Comparison of ENCODE assay signal across 8 cellular contexts in the genomic region with DNA sequence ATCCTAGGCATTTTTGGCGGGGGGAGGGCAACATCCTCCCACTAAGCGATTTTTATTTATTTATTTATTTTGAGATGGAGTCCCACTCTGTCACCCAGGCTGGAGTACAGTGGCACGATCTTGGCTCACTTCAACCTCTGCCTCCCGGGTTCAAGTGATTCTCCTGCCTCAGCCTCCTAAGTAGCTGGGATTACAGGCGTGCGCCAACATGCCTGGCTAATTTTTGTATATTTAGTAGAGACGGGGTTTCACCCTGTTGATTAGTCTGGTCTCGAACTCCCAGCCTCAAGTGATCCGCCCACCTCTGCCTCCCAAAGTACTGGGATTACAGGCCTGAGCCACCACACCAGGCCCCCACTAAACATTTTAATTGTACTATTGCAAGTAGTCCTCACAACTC. TPM values are rescaled to one million over a fixed set of nuclear protein-coding genes. Genes with fewer than 3 reads are reported as not detected.
DNase-seq lines count a peak whose midpoint lies in the region; ATAC-seq and TF ChIP-seq lines count a peak whose summit lies in the region.
"Not testable (repeated sequence)": the region's sequence is repeated elsewhere in the genome, so short reads cannot be mapped to it uniquely, and the experiment has no call there.

No MANE protein-coding gene starts in this region.

- H3K27me3 Mint-ChIP-seq in CD8-positive, alpha-beta memory T cell; activated CD8-positive, alpha-beta T cell treated with anti-CD3 and anti-CD28 coated beads for 36 hours: not testable (repeated sequence)

- BruUV-seq in OCI-LY7 (replicated peaks; lab: Mats Ljungman, UMichigan) = not testable (repeated sequence)

- H3K9me3 Mint-ChIP-seq in CD8-positive, alpha-beta memory T cell; activated CD8-positive, alpha-beta T cell treated with anti-CD3 and anti-CD28 coated beads for 36 hours: not testable (repeated sequence)

- H3K9me3 ChIP-seq in CD8-positive, alpha-beta memory T cell (ENCODE audit: low read length); OCI-LY7 (ENCODE audit: low read length); adrenal gland (replicated peaks in 1 of 3); mesodermal cell (ENCODE audit: control insufficient read depth, low read length); smooth muscle cell (replicated peaks; ENCODE audit: low read depth); upper lobe of left lung: not testable (repeated sequence)

- peaks cover 97% of the 10 kb centered on the region for H3K4me1 ChIP-seq in CD8-positive, alpha-beta memory T cell (ENCODE audit: insufficient read depth, low read length)
- peaks cover 91% of the 10 kb centered on the region for H3K4me1 ChIP-seq in OCI-LY7 (ENCODE audit: insufficient read depth, low read length, poor library complexity, severe bottlenecking)
- H3K4me1 ChIP-seq in adrenal gland (replicated peaks in 1 of 2) = peaks cover 88 to 100% of the 10 kb centered on the region in 2 donors
- H3K4me1 ChIP-seq in mesodermal cell (ENCODE audit: control insufficient read depth, insufficient read depth, low read length, poor library complexity, severe bottlenecking) = peaks cover 90% of the 10 kb centered on the region
- H3K4me1 ChIP-seq in smooth muscle cell (ENCODE audit: low read depth) = peaks cover 58% of the 10 kb centered on the region
- H3K4me1 ChIP-seq in upper lobe of left lung = peaks cover 96 to 100% (median 98%) of the 10 kb centered on the region in 4 donors

- H3K27me3 ChIP-seq in CD8-positive, alpha-beta memory T cell (ENCODE audit: insufficient read depth, low read length, poor library complexity, severe bottlenecking); adrenal gland; smooth muscle cell (ENCODE audit: low read depth); upper lobe of left lung: not testable (repeated sequence)

- not testable (repeated sequence) for TF ChIP-seq CTCF in OCI-LY7 (conservative IDR thresholded peaks at IDR 0.05; ENCODE audit: low read length); adrenal gland (IDR thresholded peaks at IDR 0.05); smooth muscle cell (IDR thresholded peaks at IDR 0.05; ENCODE audit: borderline replicate concordance, insufficient read depth, poor library complexity, severe bottlenecking); upper lobe of left lung (IDR thresholded peaks at IDR 0.05)
- peak; percentile 30 for TF ChIP-seq CTCF in activated CD8-positive, alpha-beta T cell treated with anti-CD3 and anti-CD28 coated beads for 36 hours (IDR thresholded peaks at IDR 0.05)

- H3K36me3 Mint-ChIP-seq in CD8-positive, alpha-beta memory T cell = peaks cover 0 to 15% (median 1%) of the 10 kb centered on the region in 3 donors
- peaks cover 85% of the 10 kb centered on the region for H3K36me3 Mint-ChIP-seq in activated CD8-positive, alpha-beta T cell treated with anti-CD3 and anti-CD28 coated beads for 36 hours (ENCODE audit: low read depth)

- not testable (repeated sequence) for ATAC-seq in activated CD8-positive, alpha-beta T cell treated with anti-CD3 and anti-CD28 coated beads for 36 hours; upper lobe of left lung (ENCODE audit: low FRiP score in 2 of 2)

- peaks cover 79% of the 10 kb centered on the region for H3K79me2 ChIP-seq in OCI-LY7 (ENCODE audit: insufficient read depth, low read depth, low read length)
- H3K79me2 ChIP-seq in smooth muscle cell (ENCODE audit: low read depth) = peaks cover 81% of the 10 kb centered on the region

- intact Hi-C loops in OCI-LY7 (cut with micrococcal nuclease; ENCODE audit: unreplicated experiment); activated CD8-positive, alpha-beta T cell treated with anti-CD3 and anti-CD28 coated beads for 36 hours (cut with micrococcal nuclease); adrenal gland (cut with DNase I): not testable (repeated sequence)

- H4K20me1 ChIP-seq in OCI-LY7 (ENCODE audit: insufficient read depth, low read length) (peaks cover 23% of the 10 kb centered on the region), smooth muscle cell (ENCODE audit: low read depth) (peaks cover 73% of the 10 kb centered on the region)

- 83 to 91% (median 88%) methylated on average over 7 to 9 of the region's 9 CpGs for WGBS in adrenal gland, 4 donors
- 100% methylated on average over 4 of the region's 9 CpGs for WGBS in mesodermal cell (ENCODE audit: insufficient coverage in 2 of 2), 2 experiments
- WGBS in smooth muscle cell (ENCODE audit: low lambda C conversion rate) = 80% methylated on average over 9 of the region's 9 CpGs
- 68 to 80% methylated on average over 9 of the region's 9 CpGs for WGBS in upper lobe of left lung, 2 donors

- TF ChIP-seq EP300 in upper lobe of left lung (IDR thresholded peaks at IDR 0.05) = not testable (repeated sequence)

- not testable (repeated sequence) for H2AFZ ChIP-seq in OCI-LY7 (ENCODE audit: low read length); smooth muscle cell (ENCODE audit: low read depth)

- CTCF ChIA-PET in CD8-positive, alpha-beta memory T cell (lab: Charles Lee) = interaction anchor here (1.0 to 24.2 kb wide), 8 partner anchors 9 to 67 kb away, joined by 3 to 452 read pairs (median 6); a partner anchor contains a TSS
- CTCF ChIA-PET in OCI-LY7 (lab: Charles Lee; ENCODE audit: unreplicated experiment) = interaction anchor here (0.9 to 8.0 kb wide), 2 partner anchors 12 to 25 kb away, joined by 3 to 133 read pairs; no protein-coding TSS in a partner anchor
- CTCF ChIA-PET in activated CD8-positive, alpha-beta T cell treated with anti-CD3 and anti-CD28 coated beads for 36 hours (lab: Charles Lee) = interaction anchor here (1.2 to 19.8 kb wide), 7 partner anchors 8 to 74 kb away, joined by 3 to 624 read pairs (median 33); a partner anchor contains a TSS

- H3K9me2 ChIP-seq in OCI-LY7 (ENCODE audit: insufficient read depth, low read length) = not testable (repeated sequence)

- not testable (repeated sequence) for TF ChIP-seq POLR2A in adrenal gland (IDR thresholded peaks at IDR 0.05); upper lobe of left lung (IDR thresholded peaks at IDR 0.05)

- not testable (repeated sequence) for H3K4me3 ChIP-seq in CD8-positive, alpha-beta memory T cell (ENCODE audit: low read length); OCI-LY7 (ENCODE audit: low read depth, low read length, poor library complexity, severe bottlenecking); adrenal gland; mesodermal cell (ENCODE audit: extremely low read depth, insufficient read depth, low read length, poor library complexity, severe bottlenecking); smooth muscle cell; upper lobe of left lung

- peaks cover 90 to 99% (median 98%) of the 10 kb centered on the region in 3 donors for H3K4me1 Mint-ChIP-seq in CD8-positive, alpha-beta memory T cell
- H3K4me1 Mint-ChIP-seq in activated CD8-positive, alpha-beta T cell treated with anti-CD3 and anti-CD28 coated beads for 36 hours (ENCODE audit: low read depth) = peaks cover 83% of the 10 kb centered on the region

- not testable (repeated sequence) for H3K27ac ChIP-seq in CD8-positive, alpha-beta memory T cell (ENCODE audit: low read depth, low read length)
- H3K27ac ChIP-seq in OCI-LY7 (ENCODE audit: low read depth, low read length, poor library complexity, severe bottlenecking) = peak overlapping the region; percentile 96
- peak overlapping the region in 3 of 5 donors; percentile 95 to 98 (median 97) for H3K27ac ChIP-seq in adrenal gland
- H3K27ac ChIP-seq in epithelial cell of prostate = peak overlapping the region; percentile 17
- H3K27ac ChIP-seq in mesodermal cell (ENCODE audit: low read depth, low read length, severe bottlenecking) = peak overlapping the region; percentile 94
- peak overlapping the region; percentile 95 for H3K27ac ChIP-seq in smooth muscle cell (ENCODE audit: low read depth)
- H3K27ac ChIP-seq in upper lobe of left lung = peak overlapping the region; percentile 86 to 99 (median 98)

- H3F3A ChIP-seq in smooth muscle cell (ENCODE audit: low read depth) = peaks cover 29% of the 10 kb centered on the region

- peak overlapping the region in 1 of 7 donors; percentile 28 for H3K4me3 Mint-ChIP-seq in CD8-positive, alpha-beta memory T cell
- peak overlapping the region; percentile 86 for H3K4me3 Mint-ChIP-seq in activated CD8-positive, alpha-beta T cell treated with anti-CD3 and anti-CD28 coated beads for 36 hours

- peak overlapping the region in 7 of 8 donors; percentile 60 to 97 (median 72) for H3K27ac Mint-ChIP-seq in CD8-positive, alpha-beta memory T cell
- peak overlapping the region; percentile 98 for H3K27ac Mint-ChIP-seq in activated CD8-positive, alpha-beta T cell treated with anti-CD3 and anti-CD28 coated beads for 36 hours

- H3K4me2 ChIP-seq in OCI-LY7 (ENCODE audit: low read length) (peak overlapping the region; percentile 98), smooth muscle cell (peak overlapping the region; percentile 33)

- H3K9ac ChIP-seq in smooth muscle cell (ENCODE audit: low read depth) = not testable (repeated sequence)

- not testable (repeated sequence) for H3K36me3 ChIP-seq in CD8-positive, alpha-beta memory T cell (ENCODE audit: insufficient read depth, low read length); smooth muscle cell (ENCODE audit: low read depth)
- H3K36me3 ChIP-seq in OCI-LY7 (ENCODE audit: insufficient read depth, low read length) (peaks cover 30% of the 10 kb centered on the region), adrenal gland (replicated peaks in 1 of 2) (peaks cover 0 to 16% of the 10 kb centered on the region in 2 donors), mesodermal cell (ENCODE audit: control insufficient read depth, insufficient read depth, low read length) (peaks cover 26% of the 10 kb centered on the region), upper lobe of left lung (peaks cover 0 to 11% (median 0%) of the 10 kb centered on the region in 4 donors)

- not testable (repeated sequence) for DNase-seq in CD8-positive, alpha-beta memory T cell; OCI-LY7 (ENCODE audit: low spot score); adrenal gland; epithelial cell of prostate (ENCODE audit: low read depth, low spot score); smooth muscle cell (lab: John Stamatoyannopoulos, UW; ENCODE audit: unreplicated experiment); upper lobe of left lung
- DNase-seq in activated CD8-positive, alpha-beta T cell treated with anti-CD3 and anti-CD28 coated beads for 36 hours = peak; percentile 35

- POLR2A ChIA-PET in CD8-positive, alpha-beta memory T cell (lab: Charles Lee) = not testable (repeated sequence)
- POLR2A ChIA-PET in OCI-LY7 (lab: Charles Lee) = interaction anchor here (0.6 to 10.4 kb wide), 3 partner anchors 8 to 105 kb away, joined by 3 to 342 read pairs (median 35); no protein-coding TSS in a partner anchor
- POLR2A ChIA-PET in activated CD8-positive, alpha-beta T cell treated with anti-CD3 and anti-CD28 coated beads for 36 hours (lab: Charles Lee) = interaction anchor here (2.5 to 37.9 kb wide), 3 partner anchors 8 to 25 kb away, joined by 11 to 904 read pairs (median 81); a partner anchor contains a TSS

RNA-seq across cellular contexts. Expression of a gene that starts 10.2 kb away (rescaled TPM):
- 100 to 1,000 TPM; 206 to 207 TPM for total RNA-seq in CD8-positive, alpha-beta memory T cell
- polyA plus RNA-seq in CD8-positive, alpha-beta memory T cell = 23.1 TPM
- 38.4 and 45.9 TPM in 2 replicates for total RNA-seq in OCI-LY7 (2014; rRNA removed; shearing (Covaris generic))
- total RNA-seq in OCI-LY7 (2022) = 130 and 131 TPM in 2 replicates
- total RNA-seq in activated CD8-positive, alpha-beta T cell treated with anti-CD3 and anti-CD28 coated beads for 36 hours = 100 to 1,000 TPM; 373 to 382 TPM
- 100 to 1,000 TPM in 5 of 8 donors, 10 to 100 TPM in 3; 66.6 to 178 (median 147) TPM for total RNA-seq in adrenal gland
- polyA plus RNA-seq in adrenal gland = 100 to 1,000 TPM; 110 to 184 (median 164) TPM
- 118 TPM for polyA plus RNA-seq in mesodermal cell (2013, experiment 1 of 2)
- polyA plus RNA-seq in mesodermal cell (2013, experiment 2 of 2) = 98.0 TPM
- 19.3 and 24.1 TPM in 2 replicates for total RNA-seq in smooth muscle cell
- 32.4 and 47.0 TPM in 2 replicates for polyA plus RNA-seq in smooth muscle cell
- total RNA-seq in upper lobe of left lung = 100 to 1,000 TPM in 4 of 6 donors, 10 to 100 TPM in 2; 66.6 to 164 (median 126) TPM

RNA-seq across cellular contexts. Expression of a gene that starts 36.5 kb away (rescaled TPM):
- total RNA-seq in CD8-positive, alpha-beta memory T cell = 10 to 100 TPM; 10.9 to 11.5 TPM
- 9.1 TPM for polyA plus RNA-seq in CD8-positive, alpha-beta memory T cell
- 3.8 and 9.6 TPM in 2 replicates for total RNA-seq in OCI-LY7 (2014; rRNA removed; shearing (Covaris generic))
- total RNA-seq in OCI-LY7 (2022) (8.6 and 12.0 TPM in 2 replicates), adrenal gland (10 to 100 TPM; 52.5 to 91.9 (median 73.6) TPM), smooth muscle cell (2.4 and 11.4 TPM in 2 replicates), upper lobe of left lung (10 to 100 TPM; 26.5 to 36.5 (median 33.9) TPM)
- 10 to 100 TPM in 1 of 2 experiments, 1 to 10 TPM in 1; 8.8 to 10.2 TPM for total RNA-seq in activated CD8-positive, alpha-beta T cell treated with anti-CD3 and anti-CD28 coated beads for 36 hours
- polyA plus RNA-seq in adrenal gland (10 to 100 TPM; 36.3 to 51.0 (median 44.8) TPM), smooth muscle cell (6.2 and 8.6 TPM in 2 replicates)
- 13.9 TPM for polyA plus RNA-seq in mesodermal cell (2013, experiment 1 of 2)
- 14.5 TPM for polyA plus RNA-seq in mesodermal cell (2013, experiment 2 of 2)

RNA-seq across cellular contexts. Expression of a gene that starts 50.8 kb away (rescaled TPM):
- total RNA-seq in CD8-positive, alpha-beta memory T cell = 1 to 10 TPM in 1 of 2 experiments, under 1 TPM in 1; 0.95 to 1.1 TPM
- 0.15 TPM for polyA plus RNA-seq in CD8-positive, alpha-beta memory T cell
- total RNA-seq in OCI-LY7 (2014; rRNA removed; shearing (Covaris generic)) = 0.69 and 0.80 TPM in 2 replicates
- total RNA-seq in OCI-LY7 (2022) (2.9 and 4.7 TPM in 2 replicates), adrenal gland (10 to 100 TPM in 3 of 8 donors, 1 to 10 TPM in 5; 2.4 to 14.6 (median 9.3) TPM), smooth muscle cell (4.0 and 5.6 TPM in 2 replicates), upper lobe of left lung (10 to 100 TPM; 19.0 to 94.0 (median 52.1) TPM)
- under 1 TPM; 0.56 to 0.58 TPM for total RNA-seq in activated CD8-positive, alpha-beta T cell treated with anti-CD3 and anti-CD28 coated beads for 36 hours
- polyA plus RNA-seq in adrenal gland (10 to 100 TPM in 2 of 3 donors, 1 to 10 TPM in 1; 1.4 to 69.4 (median 43.8) TPM), smooth muscle cell (1.9 and 3.6 TPM in 2 replicates)
- 17.1 TPM for polyA plus RNA-seq in mesodermal cell (2013, experiment 1 of 2)
- 11.3 TPM for polyA plus RNA-seq in mesodermal cell (2013, experiment 2 of 2)
